ENCODE assay signal across 1 cellular context in genomic region chr1:204041232-204041767, GRCh38.
TF ChIP-seq lines count a peak whose summit lies in the region.

No MANE protein-coding gene starts in this region.

TF ChIP-seq in HEK293, 187 proteins besides CTCF, POLR2A, EP300 and RAD21:
- TF ChIP-seq KLF17 (tag by site-specific recombination; IDR thresholded peaks at IDR 0.05) (peak; percentile 86; the same call in 1 of the 2 replicates), GFI1B (tag by site-specific recombination; IDR thresholded peaks at IDR 0.05) (no peak), ZNF843 (tag by site-specific recombination; IDR thresholded peaks at IDR 0.05) (0 out of 2 replicates have a peak, but pooled peaks have one; percentile 11), ZFP3 (tag by site-specific recombination; IDR thresholded peaks at IDR 0.05; ENCODE audit: low read depth) (no peak), ZIC2 (tag by site-specific recombination; IDR thresholded peaks at IDR 0.05) (0 out of 2 replicates have a peak, but pooled peaks have one; percentile 20), ZNF76 (tag by site-specific recombination; IDR thresholded peaks at IDR 0.05; ENCODE audit: borderline replicate concordance, low read depth) (no peak), ZNF510 (tag by site-specific recombination; IDR thresholded peaks at IDR 0.05; ENCODE audit: insufficient replicate concordance) (no peak), ZNF341 (tag by site-specific recombination; IDR thresholded peaks at IDR 0.05; ENCODE audit: low read depth) (peak; percentile 69), ZBTB8A (tag by site-specific recombination; IDR thresholded peaks at IDR 0.05) (0 out of 2 replicates have a peak, but pooled peaks have one; percentile 27), GLIS2 (tag by site-specific recombination; IDR thresholded peaks at IDR 0.05) (peak; percentile 57; the same call in 1 of the 2 replicates), ZNF18 (tag by site-specific recombination; IDR thresholded peaks at IDR 0.05) (no peak), PRDM1 (tag by site-specific recombination; IDR thresholded peaks at IDR 0.05) (no peak), KLF10 (tag by site-specific recombination; IDR thresholded peaks at IDR 0.05) (peak; percentile 30; the same call in 1 of the 2 replicates), KLF1 (tag by site-specific recombination; IDR thresholded peaks at IDR 0.05) (peak; percentile 69), ZNF214 (tag by site-specific recombination; IDR thresholded peaks at IDR 0.05; ENCODE audit: borderline replicate concordance) (no peak), EGR2 (tag by site-specific recombination; IDR thresholded peaks at IDR 0.05; ENCODE audit: low read depth) (peak; percentile 71), GLIS1 (tag by site-specific recombination; IDR thresholded peaks at IDR 0.05) (peak; percentile 71), ZNF175 (tag by site-specific recombination; IDR thresholded peaks at IDR 0.05) (no peak), ZEB2 (tag by site-specific recombination; IDR thresholded peaks at IDR 0.05) (0 out of 2 replicates have a peak, but pooled peaks have one; percentile 30), ZFHX2 (tag by site-specific recombination; conservative IDR thresholded peaks at IDR 0.05) (peak; percentile 86), KLF9 (tag by site-specific recombination; IDR thresholded peaks at IDR 0.05; ENCODE audit: low read depth) (no peak)
- TF ChIP-seq, protein P1, sequence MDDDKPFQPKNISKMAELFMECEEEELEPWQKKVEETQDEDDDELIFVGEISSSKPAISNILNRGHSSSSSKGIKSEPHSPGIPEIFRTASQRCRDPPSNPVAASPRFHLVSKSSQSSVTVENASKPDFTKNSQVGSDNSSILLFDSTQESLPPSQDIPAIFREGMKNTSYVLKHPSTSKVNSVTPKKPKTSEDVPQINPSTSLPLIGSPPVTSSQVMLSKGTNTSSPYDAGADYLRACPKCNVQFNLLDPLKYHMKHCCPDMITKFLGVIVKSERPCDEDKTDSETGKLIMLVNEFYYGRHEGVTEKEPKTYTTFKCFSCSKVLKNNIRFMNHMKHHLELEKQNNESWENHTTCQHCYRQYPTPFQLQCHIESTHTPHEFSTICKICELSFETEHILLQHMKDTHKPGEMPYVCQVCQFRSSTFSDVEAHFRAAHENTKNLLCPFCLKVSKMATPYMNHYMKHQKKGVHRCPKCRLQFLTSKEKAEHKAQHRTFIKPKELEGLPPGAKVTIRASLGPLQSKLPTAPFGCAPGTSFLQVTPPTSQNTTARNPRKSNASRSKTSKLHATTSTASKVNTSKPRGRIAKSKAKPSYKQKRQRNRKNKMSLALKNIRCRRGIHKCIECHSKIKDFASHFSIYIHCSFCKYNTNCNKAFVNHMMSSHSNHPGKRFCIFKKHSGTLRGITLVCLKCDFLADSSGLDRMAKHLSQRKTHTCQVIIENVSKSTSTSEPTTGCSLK (tag by site-specific recombination; IDR thresholded peaks at IDR 0.05): no peak
- TF ChIP-seq, protein P2, sequence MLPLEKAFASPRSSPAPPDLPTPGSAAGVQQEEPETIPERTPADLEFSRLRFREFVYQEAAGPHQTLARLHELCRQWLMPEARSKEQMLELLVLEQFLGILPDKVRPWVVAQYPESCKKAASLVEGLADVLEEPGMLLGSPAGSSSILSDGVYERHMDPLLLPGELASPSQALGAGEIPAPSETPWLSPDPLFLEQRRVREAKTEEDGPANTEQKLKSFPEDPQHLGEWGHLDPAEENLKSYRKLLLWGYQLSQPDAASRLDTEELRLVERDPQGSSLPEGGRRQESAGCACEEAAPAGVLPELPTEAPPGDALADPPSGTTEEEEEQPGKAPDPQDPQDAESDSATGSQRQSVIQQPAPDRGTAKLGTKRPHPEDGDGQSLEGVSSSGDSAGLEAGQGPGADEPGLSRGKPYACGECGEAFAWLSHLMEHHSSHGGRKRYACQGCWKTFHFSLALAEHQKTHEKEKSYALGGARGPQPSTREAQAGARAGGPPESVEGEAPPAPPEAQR (tag by site-specific recombination; IDR thresholded peaks at IDR 0.05): no peak
- TF ChIP-seq, protein P3, sequence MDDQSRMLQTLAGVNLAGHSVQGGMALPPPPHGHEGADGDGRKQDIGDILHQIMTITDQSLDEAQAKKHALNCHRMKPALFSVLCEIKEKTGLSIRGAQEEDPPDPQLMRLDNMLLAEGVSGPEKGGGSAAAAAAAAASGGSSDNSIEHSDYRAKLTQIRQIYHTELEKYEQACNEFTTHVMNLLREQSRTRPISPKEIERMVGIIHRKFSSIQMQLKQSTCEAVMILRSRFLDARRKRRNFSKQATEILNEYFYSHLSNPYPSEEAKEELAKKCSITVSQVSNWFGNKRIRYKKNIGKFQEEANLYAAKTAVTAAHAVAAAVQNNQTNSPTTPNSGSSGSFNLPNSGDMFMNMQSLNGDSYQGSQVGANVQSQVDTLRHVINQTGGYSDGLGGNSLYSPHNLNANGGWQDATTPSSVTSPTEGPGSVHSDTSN (CRISPR knock-in tag; IDR thresholded peaks at IDR 0.05): no peak
